20 cellular contexts compared by ENCODE assay signal in the genomic region with DNA sequence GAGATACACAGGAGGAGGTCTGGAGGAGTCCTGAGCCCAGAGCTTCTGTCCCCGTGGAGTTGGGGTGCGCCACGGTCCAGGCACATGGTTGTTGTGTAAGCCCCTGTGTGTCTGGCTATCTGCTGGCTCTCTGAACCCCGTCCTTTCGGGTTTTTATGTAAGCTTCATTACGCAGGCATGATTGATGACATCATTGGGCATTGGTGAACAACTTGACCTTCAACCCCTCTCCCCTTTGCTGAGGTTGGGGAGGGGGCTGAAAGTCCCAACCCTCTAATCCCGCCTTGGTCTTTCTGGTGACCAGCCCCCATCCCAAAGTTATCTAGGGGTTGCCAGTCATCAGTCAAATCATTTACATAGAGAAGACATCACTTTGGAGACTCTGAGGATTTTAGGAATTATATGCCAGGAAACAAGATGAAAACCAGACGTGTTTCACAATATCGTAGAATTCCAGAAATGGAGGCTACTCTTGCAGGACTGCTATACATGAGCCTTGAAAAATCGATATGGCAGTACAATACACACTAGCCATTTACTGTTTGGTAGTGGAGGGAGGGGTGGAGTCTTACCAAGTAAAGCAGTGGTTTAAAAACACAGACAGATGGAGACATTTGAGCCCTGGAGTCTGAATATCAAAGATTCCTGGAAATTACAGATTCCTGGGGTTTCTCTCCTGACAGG.
DNase-seq lines count a peak whose midpoint lies in the region; ATAC-seq and TF ChIP-seq lines count a peak whose summit lies in the region.
"Had no signal": no experiment of that assay in that cellular context is flagged by ENCODE, and none has a peak within 500 bp of the region (broad histone marks: within the 10 kb centered on the region; RNA-seq: fewer than 3 reads in every experiment).

No MANE protein-coding gene starts in this region.

- H3K4me3 ChIP-seq in gastroesophageal sphincter: no peak overlapping the region
- H3K4me3 ChIP-seq: HAP-1, K562, Peyer's patch had no signal

- peak; percentile 26 for DNase-seq in NCI-H82 (lab: John Stamatoyannopoulos, UW)
- DNase-seq in NCI-H82 treated with DMSO at 0.1 percent for 48 hours (lab: John Stamatoyannopoulos, UW; ENCODE audit: unreplicated experiment): no peak
- peak; percentile 80 for DNase-seq in NCI-H2171 treated with DMSO at 0.1 percent for 48 hours (lab: John Stamatoyannopoulos, UW)
- no peak for DNase-seq in type B pancreatic cell (ENCODE audit: extremely low spot score, unreplicated experiment)
- DNase-seq in NCI-H2107 treated with DMSO at 0.1 percent for 48 hours (lab: John Stamatoyannopoulos, UW; ENCODE audit: unreplicated experiment): no peak
- DNase-seq: Caco-2; CD4-positive, alpha-beta T cell; GF-D8; NCI-H1092 treated with DMSO at 0.1 percent for 48 hours; NCI-H146; NCI-H2081 treated with DMSO at 0.1 percent for 48 hours; NCI-H526; Peyer's patch; SW 1271 had no signal

- ATAC-seq in gastroesophageal sphincter (peak; percentile 62), HG03342 (IDR thresholded peaks at IDR 0.05; ENCODE audit: unreplicated experiment) (no peak), GM19463 (IDR thresholded peaks at IDR 0.05; ENCODE audit: unreplicated experiment) (no peak)
- ATAC-seq: K562, Right ventricle myocardium inferior had no signal

- H3K36me3 Mint-ChIP-seq in type B pancreatic cell: no peaks in the 10 kb centered on the region

- peaks cover 35% of the 10 kb centered on the region for H3K27me3 Mint-ChIP-seq in type B pancreatic cell

- H3K27ac ChIP-seq in gastroesophageal sphincter: no peak overlapping the region
- H3K27ac ChIP-seq: Peyer's patch had no signal

- no peak for TF ChIP-seq POLR2A in gastroesophageal sphincter (IDR thresholded peaks at IDR 0.05)

- H3K27ac Mint-ChIP-seq in type B pancreatic cell: no peak overlapping the region
- H3K27ac Mint-ChIP-seq: CD4-positive, alpha-beta T cell had no signal

- peaks cover 48% of the 10 kb centered on the region for H3K4me1 Mint-ChIP-seq in type B pancreatic cell (ENCODE audit: unreplicated experiment)

- TF ChIP-seq CTCF in gastroesophageal sphincter (IDR thresholded peaks at IDR 0.05) (no peak), type B pancreatic cell (conservative IDR thresholded peaks at IDR 0.05) (no peak)

- H3K4me1 ChIP-seq in gastroesophageal sphincter: no peaks in the 10 kb centered on the region
- H3K4me1 ChIP-seq: Caco-2, HAP-1, Peyer's patch had no signal

- peak overlapping the region; percentile 41 for H3K4me3 Mint-ChIP-seq in type B pancreatic cell
- H3K4me3 Mint-ChIP-seq: CD4-positive, alpha-beta T cell had no signal

- WGBS in gastroesophageal sphincter (ENCODE audit: low coverage in 1 of 2), 2 donors: 39 to 52% methylated on average over 10 of the region's 10 CpGs

- no peak for TF ChIP-seq EP300 in gastroesophageal sphincter (IDR thresholded peaks at IDR 0.05)

- H3K27me3 ChIP-seq in gastroesophageal sphincter: peaks cover 58% of the 10 kb centered on the region
- H3K27me3 ChIP-seq: Peyer's patch had no signal

- H3K36me3 ChIP-seq in gastroesophageal sphincter: no peaks in the 10 kb centered on the region
- H3K36me3 ChIP-seq: HAP-1, Peyer's patch had no signal

- no peaks in the 10 kb centered on the region for H3K9me3 ChIP-seq in gastroesophageal sphincter
- H3K9me3 ChIP-seq: Caco-2, HAP-1, Peyer's patch had no signal

- H3K9me3 Mint-ChIP-seq in type B pancreatic cell: no peaks in the 10 kb centered on the region

Comparison
In these comparisons a context has a peak if more than half of its experiments do, and no peak if none do; other contexts are left out.
1. DNase-seq: peak in NCI-H82 (single experiment) and NCI-H2171 treated with DMSO at 0.1 percent for 48 hours (single experiment); none in NCI-H82 treated with DMSO at 0.1 percent for 48 hours (single experiment), type B pancreatic cell (single experiment) and NCI-H2107 treated with DMSO at 0.1 percent for 48 hours (single experiment).